In the genomic region with DNA sequence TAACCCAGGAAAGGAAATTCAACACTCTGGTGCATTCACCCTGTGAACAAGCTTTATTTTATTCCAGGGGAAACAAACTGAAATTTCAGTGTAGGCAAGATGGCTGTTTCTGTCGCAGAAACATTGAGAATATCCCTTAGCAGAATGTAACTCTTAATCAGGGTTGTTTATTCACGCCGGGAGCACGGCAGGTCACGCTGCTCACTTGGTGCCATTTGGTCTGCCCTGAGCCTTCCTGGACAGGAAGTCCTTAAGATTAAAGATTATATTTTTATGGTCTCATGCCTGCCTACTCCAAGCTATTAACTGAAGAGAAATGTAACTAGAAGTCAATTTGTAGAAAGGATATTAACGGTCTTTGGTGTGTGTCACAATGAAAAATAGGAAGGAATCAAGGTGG, we compare ENCODE assay signal across 18 cellular contexts.
A peak's percentile ranks its signal among the peaks of the same experiment; 100 is the strongest.
DNase-seq lines count a peak whose midpoint lies in the region; ATAC-seq and TF ChIP-seq lines count a peak whose summit lies in the region.
"Had no signal": no experiment of that assay in that cellular context is flagged by ENCODE, and none has a peak within 500 bp of the region (broad histone marks: within the 10 kb centered on the region; RNA-seq: fewer than 3 reads in every experiment).

No MANE protein-coding gene starts in this region.

- H3K4me1 ChIP-seq in OCI-LY7 (ENCODE audit: insufficient read depth, low read length, poor library complexity, severe bottlenecking), result no peaks in the 10 kb centered on the region

- no peaks in the 10 kb centered on the region for H3K36me3 ChIP-seq in OCI-LY7 (ENCODE audit: insufficient read depth, low read length)

- H3K9me3 ChIP-seq in OCI-LY7 (ENCODE audit: low read length), result no peaks in the 10 kb centered on the region
- H3K9me3 ChIP-seq: SK-N-SH had no signal

- no peak overlapping the region for H3K4me3 ChIP-seq in OCI-LY7 (ENCODE audit: low read depth, low read length, poor library complexity, severe bottlenecking)
- H3K4me3 ChIP-seq: lung had no signal

- no peaks in the 10 kb centered on the region for H4K20me1 ChIP-seq in OCI-LY7 (ENCODE audit: insufficient read depth, low read length)

- H2AFZ ChIP-seq in OCI-LY7 (ENCODE audit: low read length), result no peak overlapping the region

- POLR2A ChIA-PET in OCI-LY7 (lab: Charles Lee), result interaction anchor here (0.7 kb wide), 2 partner anchors 81 to 482 kb away, joined by 3 to 7 read pairs; no protein-coding TSS in a partner anchor

- no TSS peak for BruUV-seq in OCI-LY7 (replicated peaks; lab: Mats Ljungman, UMichigan)

- DNase-seq in DMS153 (lab: John Stamatoyannopoulos, UW) (peak; percentile 25), kidney tubule cell (ENCODE audit: low spot score) (peak; percentile 20), renal cortical epithelial cell (ENCODE audit: low read depth) (peak; percentile 15), T-helper 1 cell (no peak), OCI-LY7 (ENCODE audit: low spot score) (no peak), NCI-H1092 treated with DMSO at 0.1 percent for 48 hours (lab: John Stamatoyannopoulos, UW) (no peak)
- DNase-seq: activated CD4-positive, alpha-beta T cell treated with anti-CD3 and anti-CD28 coated beads, Interleukin-2, amount 50 U/mL, for 1 hour; effector CD4-positive, alpha-beta T cell; H9; naive thymus-derived CD8-positive, alpha-beta T cell; NCI-H1930; NCI-H510A treated with DMSO at 0.1 percent for 48 hours; SK-N-SH; stimulated activated CD4-positive, alpha-beta T cell treated with anti-CD3 and anti-CD28 coated beads, Interleukin-2, amount 100 ng/mL, for 48 hours had no signal

- no peaks in the 10 kb centered on the region for H3K79me2 ChIP-seq in OCI-LY7 (ENCODE audit: insufficient read depth, low read depth, low read length)

- intact Hi-C loops in OCI-LY7 (cut with micrococcal nuclease; ENCODE audit: unreplicated experiment), result no loop called here

- TF ChIP-seq CTCF in VCaP (conservative IDR thresholded peaks at IDR 0.05) (no peak), OCI-LY7 (conservative IDR thresholded peaks at IDR 0.05; ENCODE audit: low read length) (no peak)

- CTCF ChIA-PET in OCI-LY7 (lab: Charles Lee; ENCODE audit: unreplicated experiment), result no interaction called here

- H3K27ac ChIP-seq in VCaP (peak overlapping the region; percentile 95), OCI-LY7 (ENCODE audit: low read depth, low read length, poor library complexity, severe bottlenecking) (no peak overlapping the region)

- no peaks in the 10 kb centered on the region for H3K9me2 ChIP-seq in OCI-LY7 (ENCODE audit: insufficient read depth, low read length)
- H3K9me2 ChIP-seq: SK-N-SH had no signal

- ATAC-seq in HG02678 (IDR thresholded peaks at IDR 0.05; ENCODE audit: unreplicated experiment), result no peak
- ATAC-seq: activated naive CD4-positive, alpha-beta T cell treated with anti-CD3 and anti-CD28 coated beads, Interleukin-2, amount 50 U/mL, for 72 hours; naive thymus-derived CD8-positive, alpha-beta T cell had no signal

- H3K4me2 ChIP-seq in OCI-LY7 (ENCODE audit: low read length), result no peak overlapping the region
- H3K4me2 ChIP-seq: SK-N-SH had no signal

Comparison
In these comparisons a context has a peak if more than half of its experiments do, and no peak if none do; other contexts are left out.
1. DNase-seq: peak in DMS153 (single experiment), kidney tubule cell (single experiment) and renal cortical epithelial cell (single experiment); none in T-helper 1 cell (0 of 5), OCI-LY7 (single experiment) and NCI-H1092 treated with DMSO at 0.1 percent for 48 hours (single experiment).